Comparison of ENCODE assay signal across 8 cellular contexts in genomic region chr1:234499119-234500039, GRCh38. TPM values are rescaled to one million over a fixed set of nuclear protein-coding genes. Genes with fewer than 3 reads are reported as not detected.
DNase-seq lines count a peak whose midpoint lies in the region; TF ChIP-seq lines count a peak whose summit lies in the region.

No MANE protein-coding gene starts in this region.

- H3K4me3 ChIP-seq in H7 (ENCODE audit: insufficient read depth, low read depth, low read length) = no peak overlapping the region
- peak overlapping the region; percentile 26 for H3K4me3 ChIP-seq in left ventricle myocardium inferior
- peak overlapping the region; percentile 9 for H3K4me3 ChIP-seq in rectal smooth muscle tissue (ENCODE audit: low read length)
- no peak overlapping the region for H3K4me3 ChIP-seq in urinary bladder (ENCODE audit: low read depth, low read length)

- 10% methylated on average over 29 of the region's 29 CpGs for WGBS in urinary bladder

- H3K27me3 ChIP-seq in H7 (ENCODE audit: control insufficient read depth, insufficient read depth, low read length) = no peaks in the 10 kb centered on the region; the same call in 1 of the 2 replicates
- H3K27me3 ChIP-seq in left ventricle myocardium inferior (ENCODE audit: low read depth) = no peaks in the 10 kb centered on the region
- no peaks in the 10 kb centered on the region for H3K27me3 ChIP-seq in rectal smooth muscle tissue (ENCODE audit: control insufficient read depth, insufficient read depth, low read length)

- intact Hi-C loops in left ventricle myocardium inferior (cut with micrococcal nuclease) = loop anchor here (5.0 kb wide), 2 partner anchors 93 to 593 kb away; no protein-coding TSS in a partner anchor

- peak overlapping the region; percentile 91 for H3K27ac ChIP-seq in left ventricle myocardium inferior (replicated peaks)
- H3K27ac ChIP-seq in rectal smooth muscle tissue (ENCODE audit: low read depth, low read length) = peak overlapping the region; percentile 91
- H3K27ac ChIP-seq in urinary bladder (ENCODE audit: low read depth) = peak overlapping the region; percentile 82

- DNase-seq in DMS114 treated with DMSO at 0.1 percent for 48 hours (lab: John Stamatoyannopoulos, UW; ENCODE audit: unreplicated experiment) (peak; percentile 73), H7 (peak; percentile 84), NCI-H146 (lab: John Stamatoyannopoulos, UW) (peak; percentile 71), T-helper 2 cell (peak; percentile 43 to 86 (median 65)), amniotic stem cell (lab: John Stamatoyannopoulos, UW) (peak; percentile 83), left ventricle myocardium inferior (peak; percentile 92)

- H3K4me1 ChIP-seq in left ventricle myocardium inferior (peaks cover 41% of the 10 kb centered on the region), rectal smooth muscle tissue (ENCODE audit: control insufficient read depth, insufficient read depth, low read length) (peaks cover 30% of the 10 kb centered on the region), urinary bladder (ENCODE audit: insufficient read depth) (no peaks in the 10 kb centered on the region)

- peak; percentile 98 for TF ChIP-seq CTCF in left ventricle myocardium inferior (IDR thresholded peaks at IDR 0.05; ENCODE audit: borderline replicate concordance)

- H3K36me3 ChIP-seq in H7 (replicated peaks; ENCODE audit: control insufficient read depth, insufficient read depth, low read length) = no peaks in the 10 kb centered on the region
- H3K36me3 ChIP-seq in left ventricle myocardium inferior = no peaks in the 10 kb centered on the region
- no peaks in the 10 kb centered on the region for H3K36me3 ChIP-seq in rectal smooth muscle tissue (ENCODE audit: control insufficient read depth, insufficient read depth, low read length)
- no peaks in the 10 kb centered on the region for H3K36me3 ChIP-seq in urinary bladder (ENCODE audit: insufficient read depth)

- no peaks in the 10 kb centered on the region for H3K9me3 ChIP-seq in left ventricle myocardium inferior (replicated peaks)

- peak overlapping the region; percentile 53 for H3K9ac ChIP-seq in rectal smooth muscle tissue (ENCODE audit: low read length)

RNA-seq across cellular contexts. Expression of gene TARBP1, which starts 20.4 kb away (rescaled TPM):
- 28.7 and 57.5 TPM in 2 replicates for total RNA-seq in H7 (2014; rRNA removed; shearing (Covaris generic))
- 11.4 TPM for total RNA-seq in left ventricle myocardium inferior
- 52.7 TPM for total RNA-seq in urinary bladder
- polyA plus RNA-seq in urinary bladder = 8.6 TPM

Comparison
In these comparisons a context has a peak if more than half of its experiments do, and no peak if none do; other contexts are left out.
1. H3K4me3 ChIP-seq: peak in left ventricle myocardium inferior (single experiment) and rectal smooth muscle tissue (single experiment); none in H7 (single experiment) and urinary bladder (single experiment).
2. Peak in every context shown above with its lines, with median percentiles within 50 percentile points of each other: DNase-seq and H3K27ac ChIP-seq.